In genomic region chr2:43475137-43475846, GRCh38 we compare ENCODE assay signal across 17 cellular contexts.
DNase-seq lines count a peak whose midpoint lies in the region; ATAC-seq, FAIRE-seq and TF ChIP-seq lines count a peak whose summit lies in the region.
"Had no signal": no experiment of that assay in that cellular context is flagged by ENCODE, and none has a peak within 500 bp of the region (broad histone marks: within the 10 kb centered on the region; RNA-seq: fewer than 3 reads in every experiment).

No MANE protein-coding gene starts in this region.

- H4K12ac ChIP-seq in trophoblast cell (ENCODE audit: low read depth, low read length), result no peak overlapping the region

- TF ChIP-seq CTCF in D721Med (IDR thresholded peaks at IDR 0.05; ENCODE audit: insufficient read depth, missing control alignments), result no peak
- TF ChIP-seq CTCF in fibroblast of villous mesenchyme (IDR thresholded peaks at IDR 0.05; ENCODE audit: insufficient read depth, low read depth, low read length), result no peak
- no peak for TF ChIP-seq CTCF in CD14-positive monocyte (IDR thresholded peaks at IDR 0.05)

- H3K9me3 Mint-ChIP-seq in CD14-positive monocyte, result no peaks in the 10 kb centered on the region
- H3K9me3 Mint-ChIP-seq: CD8-positive, alpha-beta T cell; HFFc6 had no signal

- H2AK5ac ChIP-seq in trophoblast cell (ENCODE audit: low read length), result peak overlapping the region; percentile 53

- H3K27ac ChIP-seq in trophoblast cell (ENCODE audit: low read depth, low read length), result no peak overlapping the region
- H3K27ac ChIP-seq: BLaER1, HL-60 had no signal

- no peak overlapping the region for H4K91ac ChIP-seq in trophoblast cell (ENCODE audit: low read depth, low read length)

- H2BK120ac ChIP-seq in trophoblast cell (ENCODE audit: insufficient read depth, low read length, poor library complexity), result no peak overlapping the region

- H4K8ac ChIP-seq in trophoblast cell (ENCODE audit: low read depth, low read length), result no peak overlapping the region

- peaks cover 0 to 2% of the 10 kb centered on the region in 2 experiments for H3K36me3 ChIP-seq in trophoblast cell (ENCODE audit: control insufficient read depth in 1 of 2, insufficient read depth in 2 of 2, low read length in 2 of 2)

- no CpG with 5 or more reads among the region's 10 CpGs for WGBS in trophoblast cell (ENCODE audit: extremely low coverage, insufficient coverage, insufficient read length)

- no peak overlapping the region for H3K4me3 ChIP-seq in fibroblast of villous mesenchyme (ENCODE audit: low read depth, low read length)
- no peak overlapping the region for H3K4me3 ChIP-seq in trophoblast cell (ENCODE audit: low read depth, low read length)
- H3K4me3 ChIP-seq: BLaER1 had no signal

- no peak overlapping the region for H2BK12ac ChIP-seq in trophoblast cell (ENCODE audit: low read length)

- H3K4me3 Mint-ChIP-seq in CD14-positive monocyte, result no peak overlapping the region
- H3K4me3 Mint-ChIP-seq: CD8-positive, alpha-beta T cell; HFFc6 had no signal

- H3K9ac ChIP-seq in trophoblast cell (ENCODE audit: low read length), result no peak overlapping the region
- H3K9ac ChIP-seq: BLaER1 had no signal

- DNase-seq in D721Med (ENCODE audit: insufficient read length, low spot score), result no peak
- DNase-seq in fibroblast of villous mesenchyme (ENCODE audit: low read depth), result peak; percentile 51
- no peak for DNase-seq in trophoblast cell
- no peak for DNase-seq in midbrain (lab: John Stamatoyannopoulos, UW)
- no peak for DNase-seq in CD14-positive monocyte (ENCODE audit: low spot score)
- DNase-seq: 8988T; CD8-positive, alpha-beta T cell; GOT3; H7; HFFc6 had no signal

- peak; percentile 6 for FAIRE-seq in D721Med (lab: Jason Lieb, UNC)
- FAIRE-seq: G401.6, GM12891 had no signal

- peak overlapping the region; percentile 54 for H2AFZ ChIP-seq in trophoblast cell (ENCODE audit: insufficient read depth, low read length, poor library complexity)

- H3K4me2 ChIP-seq in trophoblast cell (ENCODE audit: low read length), result no peak overlapping the region
- H3K4me2 ChIP-seq: BLaER1 had no signal

- H3K23ac ChIP-seq in trophoblast cell (ENCODE audit: low read length), result no peak overlapping the region

- no peak overlapping the region for H3K18ac ChIP-seq in trophoblast cell (ENCODE audit: low read length)

- no peak for TF ChIP-seq POLR2A in GM18505 (IDR thresholded peaks at IDR 0.05; ENCODE audit: borderline replicate concordance, extremely low read depth, insufficient read depth, insufficient read length)

- no peaks in the 10 kb centered on the region for H3K9me3 ChIP-seq in trophoblast cell (ENCODE audit: insufficient read depth, low read depth, low read length)
- H3K9me3 ChIP-seq: BLaER1 had no signal

- H3K36me3 Mint-ChIP-seq in CD14-positive monocyte, result peaks cover 30 to 32% of the 10 kb centered on the region in 2 donors

- H3K79me1 ChIP-seq in trophoblast cell (ENCODE audit: low read length), result no peaks in the 10 kb centered on the region

- H3K79me2 ChIP-seq in trophoblast cell (ENCODE audit: control insufficient read depth, insufficient read depth, low read length, poor library complexity), result no peaks in the 10 kb centered on the region

- ATAC-seq in GM21381 (IDR thresholded peaks at IDR 0.05; ENCODE audit: unreplicated experiment) (no peak), GM18505 (IDR thresholded peaks at IDR 0.05; ENCODE audit: unreplicated experiment) (no peak)
- ATAC-seq: CD8-positive, alpha-beta T cell; HCT116 had no signal

- no peak overlapping the region for H2BK5ac ChIP-seq in trophoblast cell (ENCODE audit: low read depth, low read length, poor library complexity)

- peaks cover 0 to 2% (median 0%) of the 10 kb centered on the region in 3 donors for H3K27me3 Mint-ChIP-seq in CD14-positive monocyte (ENCODE audit: low read depth in 3 of 3)

- peak overlapping the region; percentile 21 for H3K4ac ChIP-seq in trophoblast cell (ENCODE audit: low read depth, low read length)

- peaks cover 7% of the 10 kb centered on the region for H3K4me1 Mint-ChIP-seq in CD14-positive monocyte

- no peak overlapping the region for H3K14ac ChIP-seq in trophoblast cell (ENCODE audit: low read length)

- no peak overlapping the region for H3K27ac Mint-ChIP-seq in CD14-positive monocyte
- H3K27ac Mint-ChIP-seq: CD8-positive, alpha-beta T cell; HFFc6 had no signal

- H3K4me1 ChIP-seq in trophoblast cell (ENCODE audit: control insufficient read depth in 1 of 2, insufficient read depth in 2 of 2, low read length in 2 of 2), result no peaks in the 10 kb centered on the region
- H3K4me1 ChIP-seq: BLaER1 had no signal

- intact Hi-C loops in CD14-positive monocyte (cut with micrococcal nuclease), result no loop called here

- no peaks in the 10 kb centered on the region for H3K27me3 ChIP-seq in trophoblast cell (ENCODE audit: insufficient read depth, low read length)
- H3K27me3 ChIP-seq: BLaER1 had no signal
